In genomic region chr22:16795504-16795903, GRCh38 we compare ENCODE assay signal across 17 cellular contexts. TPM values are rescaled to one million over a fixed set of nuclear protein-coding genes. Genes with fewer than 3 reads are reported as not detected.
"Had no signal": no experiment of that assay in that cellular context is flagged by ENCODE, and none has a peak within 500 bp of the region (broad histone marks: within the 10 kb centered on the region; RNA-seq: fewer than 3 reads in every experiment).

No MANE protein-coding gene starts in this region.

RNA-seq across cellular contexts. Expression of gene XKR3, which starts 29.7 kb away (rescaled TPM):
- total RNA-seq: activated naive CD4-positive, alpha-beta T cell treated with anti-CD3 and anti-CD28 coated beads for 36 hours; activated naive CD8-positive, alpha-beta T cell treated with anti-CD3 and anti-CD28 coated beads for 36 hours; activated naive CD8-positive, alpha-beta T cell treated with anti-CD3 and anti-CD28 coated beads, Interleukin-2, amount 10 ng/mL, durations not matched to agents 7 days and 5 days; activated T-helper 1 cell treated with anti-CD3 and anti-CD28 coated beads, Interleukin-12 subunit alpha, Interleukin-12 subunit beta, Interleukin-2, Interleukin-4 antibody, amounts not matched to agents 30 ng/mL and 10 ng/mL and 1 ng/mL, durations not matched to agents 14 hours and 24 hours and 36 hours; activated T-helper 17 cell treated with anti-CD3 and anti-CD28 coated beads, Interleukin-2, amount 50 U/mL, for 72 hours; activated T-helper 2 cell treated with anti-CD3 and anti-CD28 coated beads, Interferon-gamma antibody, Interleukin-2, Interleukin-4, amounts not matched to agents 10 μg/mL and 5 μg/mL and 100 μg/mL, durations not matched to agents 14 hours and 24 hours and 36 hours; adrenal gland; aorta; ascending aorta; astrocyte; body of pancreas; bronchial epithelial cell; cardiac muscle cell; cardiac septum; cerebellum; chondrocyte had no signal
- polyA plus RNA-seq: adipose tissue, aorta, cardiac muscle cell had no signal
